ENCODE assay signal across 1 cellular context in the genomic region with DNA sequence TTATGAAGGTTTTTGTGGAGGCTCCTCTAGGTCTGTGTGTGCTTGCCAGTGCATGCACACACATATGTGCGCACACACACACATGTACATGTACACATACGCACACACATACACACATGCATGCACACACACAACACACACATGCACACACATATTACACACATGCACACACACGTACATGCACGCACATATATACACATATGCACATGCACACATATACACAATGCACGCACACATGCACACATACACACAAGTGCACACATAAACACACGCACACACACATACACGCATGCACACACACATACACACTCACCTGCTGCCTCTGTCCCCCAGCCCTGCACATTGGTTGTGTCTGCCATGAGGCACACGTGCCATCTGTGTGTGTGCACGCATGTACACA.
TF ChIP-seq lines count a peak whose summit lies in the region.

No MANE protein-coding gene starts in this region.

TF ChIP-seq in H1, 55 proteins besides CTCF, POLR2A, EP300 and RAD21 (continued from another document):
- no peak for TF ChIP-seq CREB1 (IDR thresholded peaks at IDR 0.05)
